In genomic region chr1:44672254-44672955, GRCh38 we compare ENCODE assay signal across 9 cellular contexts. TPM values are rescaled to one million over a fixed set of nuclear protein-coding genes. Genes with fewer than 3 reads are reported as not detected.
DNase-seq lines count a peak whose midpoint lies in the region; ATAC-seq and TF ChIP-seq lines count a peak whose summit lies in the region.
"Had no signal": no experiment of that assay in that cellular context is flagged by ENCODE, and none has a peak within 500 bp of the region (broad histone marks: within the 10 kb centered on the region; RNA-seq: fewer than 3 reads in every experiment).

No MANE protein-coding gene starts in this region.

- H3K27ac ChIP-seq in OCI-LY7 (ENCODE audit: low read depth, low read length, poor library complexity, severe bottlenecking) = no peak overlapping the region

- peak overlapping the region; percentile 96 for H3K27ac Mint-ChIP-seq in neural crest cell (ENCODE audit: unreplicated experiment)

- BruUV-seq in OCI-LY7 (replicated peaks; lab: Mats Ljungman, UMichigan) = no TSS peak

- no peaks in the 10 kb centered on the region for H3K9me3 Mint-ChIP-seq in neural crest cell

- H3K4me1 Mint-ChIP-seq in neural crest cell = peaks cover 45% of the 10 kb centered on the region

- H3K4me3 Mint-ChIP-seq in neural crest cell = peak overlapping the region; percentile 91

- H3K4me3 ChIP-seq in OCI-LY7 (ENCODE audit: low read depth, low read length, poor library complexity, severe bottlenecking) = no peak overlapping the region

- no peaks in the 10 kb centered on the region for H3K36me3 Mint-ChIP-seq in neural crest cell (ENCODE audit: low read depth)

- H3K4me1 ChIP-seq in OCI-LY7 (ENCODE audit: insufficient read depth, low read length, poor library complexity, severe bottlenecking) = peaks cover 47% of the 10 kb centered on the region

- H2AFZ ChIP-seq in OCI-LY7 (ENCODE audit: low read length) = no peak overlapping the region

- no peaks in the 10 kb centered on the region for H3K79me2 ChIP-seq in OCI-LY7 (ENCODE audit: insufficient read depth, low read depth, low read length)

- peak overlapping the region; percentile 37; the same call in 1 of the 2 replicates for H3K4me2 ChIP-seq in OCI-LY7 (ENCODE audit: low read length)

- CTCF ChIA-PET in GM10248 (lab: Yijun Ruan, JAX) (interaction anchor here (0.7 to 9.2 kb wide), 6 partner anchors 12 to 58 kb away, joined by 3 to 72 read pairs (median 4); partner anchors contain the start of gene RNU5D-1), OCI-LY7 (lab: Charles Lee; ENCODE audit: unreplicated experiment) (no interaction called here)

- H3K9me3 ChIP-seq in OCI-LY7 (ENCODE audit: low read length) = no peaks in the 10 kb centered on the region
- H3K9me3 ChIP-seq: tibial artery had no signal

- intact Hi-C loops in OCI-LY7 (cut with micrococcal nuclease; ENCODE audit: unreplicated experiment) = no loop called here

- H4K20me1 ChIP-seq in OCI-LY7 (ENCODE audit: insufficient read depth, low read length) = no peaks in the 10 kb centered on the region

- DNase-seq in GM10248 (ENCODE audit: extremely low spot score) = peak; percentile 56
- peak; percentile 44 for DNase-seq in OCI-LY7 (ENCODE audit: low spot score)
- DNase-seq in dermis microvascular lymphatic vessel endothelial cell (ENCODE audit: low read depth in 2 of 2) = peak; percentile 49 to 78
- DNase-seq in neural crest cell (ENCODE audit: low read depth, low spot score) = peak; percentile 45
- no peak for DNase-seq in NCI-H748 treated with DMSO at 0.1 percent for 48 hours (lab: John Stamatoyannopoulos, UW)
- no peak for DNase-seq in inferior parietal cortex (ENCODE audit: extremely low spot score)
- no peak for DNase-seq in GM19238 (ENCODE audit: insufficient read length, low spot score)

- no peaks in the 10 kb centered on the region for H3K27me3 Mint-ChIP-seq in neural crest cell (ENCODE audit: low read depth)

- H3K9me2 ChIP-seq in OCI-LY7 (ENCODE audit: insufficient read depth, low read length) = no peaks in the 10 kb centered on the region

- ATAC-seq in HG02642 (IDR thresholded peaks at IDR 0.05; ENCODE audit: poor library complexity, unreplicated experiment) = no peak

- POLR2A ChIA-PET in GM10248 (lab: Yijun Ruan, JAX) = interaction anchor here (1.0 to 1.4 kb wide), 2 partner anchors 31 to 34 kb away, joined by 3 to 5 read pairs; no protein-coding TSS in a partner anchor
- POLR2A ChIA-PET in OCI-LY7 (lab: Charles Lee) = interaction anchor here (0.6 to 4.3 kb wide), 3 partner anchors 23 to 49 kb away, joined by 3 to 27 read pairs (median 3); no protein-coding TSS in a partner anchor

- no peaks in the 10 kb centered on the region for H3K36me3 ChIP-seq in OCI-LY7 (ENCODE audit: insufficient read depth, low read length)
- H3K36me3 ChIP-seq: tibial artery had no signal

- no peak for TF ChIP-seq CTCF in GM10248 (IDR thresholded peaks at IDR 0.05; ENCODE audit: control extremely low read depth, extremely low read depth, low read depth, missing control alignments)
- no peak for TF ChIP-seq CTCF in OCI-LY7 (conservative IDR thresholded peaks at IDR 0.05; ENCODE audit: low read length)
- TF ChIP-seq CTCF in neural crest cell (conservative IDR thresholded peaks at IDR 0.05) = no peak

RNA-seq across cellular contexts. Expression of gene TMEM53, which starts 1.9 kb away (rescaled TPM):
- 5.5 and 6.6 TPM in 2 replicates for total RNA-seq in OCI-LY7 (2014; rRNA removed; shearing (Covaris generic))
- 8.1 and 8.9 TPM in 2 replicates for total RNA-seq in OCI-LY7 (2022)
- 4.0 and 4.7 TPM in 2 replicates for total RNA-seq in dermis microvascular lymphatic vessel endothelial cell
- total RNA-seq in neural crest cell = 14.1 and 15.7 TPM in 2 replicates

RNA-seq across cellular contexts. Expression of gene ARMH1, which starts 2.1 kb away (rescaled TPM):
- total RNA-seq in OCI-LY7 (2014; rRNA removed; shearing (Covaris generic)) = 5.3 and 7.8 TPM in 2 replicates
- total RNA-seq in OCI-LY7 (2022) (7.9 and 8.9 TPM in 2 replicates), dermis microvascular lymphatic vessel endothelial cell (0.13 TPM in 1 of 2 replicates, not detected in the other), neural crest cell (5.6 and 5.9 TPM in 2 replicates)

RNA-seq across cellular contexts. Expression of gene RNU5D-1, which starts 58.6 kb away (rescaled TPM):
- total RNA-seq in OCI-LY7 (2014; rRNA removed; shearing (Covaris generic)) = not detected in 2 replicates
- total RNA-seq in OCI-LY7 (2022) (not detected in 2 replicates), dermis microvascular lymphatic vessel endothelial cell (not detected in 2 replicates), neural crest cell (not detected in 2 replicates)

Comparison
In these comparisons a context has a peak if more than half of its experiments do, and no peak if none do; other contexts are left out.
1. DNase-seq: peak in GM10248 (single experiment), OCI-LY7 (single experiment), dermis microvascular lymphatic vessel endothelial cell (2 of 2) and neural crest cell (single experiment); none in NCI-H748 treated with DMSO at 0.1 percent for 48 hours (single experiment), inferior parietal cortex (single experiment) and GM19238 (single experiment).